In the genomic region with DNA sequence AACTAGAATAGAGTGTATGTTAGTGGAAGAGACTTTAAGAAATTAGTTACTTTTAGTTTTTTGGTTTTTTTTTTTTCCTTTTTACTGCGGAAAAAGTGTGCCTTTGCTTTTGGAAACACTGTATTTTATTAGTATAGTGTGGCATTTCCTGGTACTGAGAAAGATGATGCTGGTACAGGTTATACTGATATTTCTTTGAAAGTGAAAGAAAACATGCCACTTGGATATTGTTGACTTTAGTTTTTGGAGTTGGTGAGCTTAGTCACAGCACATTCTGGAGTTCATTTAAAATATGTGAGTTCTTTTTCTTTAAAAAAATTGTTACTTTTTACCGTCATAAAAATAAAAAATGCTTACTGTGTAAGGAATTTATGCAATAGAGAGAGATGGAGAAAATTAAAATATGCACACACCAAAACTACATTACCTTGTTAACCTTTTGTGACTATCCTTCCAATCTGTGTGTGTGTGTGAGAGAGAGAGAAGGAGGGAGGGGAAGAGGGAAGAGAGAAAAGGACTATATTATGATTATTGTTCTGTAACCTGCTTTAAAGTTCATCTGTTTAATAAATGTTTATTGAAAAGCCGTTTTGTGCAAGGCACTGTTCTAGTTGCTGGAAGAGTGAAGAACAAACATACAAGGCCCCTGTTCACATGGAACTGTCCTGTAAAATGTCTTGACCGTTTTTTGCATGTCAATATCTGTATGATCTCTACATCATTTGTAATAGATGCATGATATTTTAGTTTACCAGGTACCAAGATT, we compare ENCODE assay signal across 9 cellular contexts. TPM values are rescaled to one million over a fixed set of nuclear protein-coding genes. Genes with fewer than 3 reads are reported as not detected.
DNase-seq lines count a peak whose midpoint lies in the region; ATAC-seq and TF ChIP-seq lines count a peak whose summit lies in the region.
"Had no signal": no experiment of that assay in that cellular context is flagged by ENCODE, and none has a peak within 500 bp of the region (broad histone marks: within the 10 kb centered on the region; RNA-seq: fewer than 3 reads in every experiment).

No MANE protein-coding gene starts in this region.

- H3K4me3 ChIP-seq in BLaER1 (peak overlapping the region; percentile 94), LNCaP clone FGC (ENCODE audit: low read depth, low read length) (peak overlapping the region; percentile 73), neuron (ENCODE audit: low read length) (peak overlapping the region; percentile 97), mesendoderm (ENCODE audit: low read length) (no peak overlapping the region)
- H3K4me3 ChIP-seq in effector memory CD4-positive, alpha-beta T cell (ENCODE audit: insufficient read depth, low read depth, low read length, poor library complexity, severe bottlenecking), result peak overlapping the region; percentile 88

- no peak overlapping the region for H2AK5ac ChIP-seq in mesendoderm (ENCODE audit: low read length)

- no peak overlapping the region for H2BK15ac ChIP-seq in mesendoderm (replicated peaks; ENCODE audit: low read depth)

- H3K36me3 ChIP-seq in BLaER1, result peaks cover 10% of the 10 kb centered on the region; the same call in 1 of the 2 replicates
- H3K36me3 ChIP-seq in effector memory CD4-positive, alpha-beta T cell (ENCODE audit: control insufficient read depth, insufficient read depth, low read length), result no peaks in the 10 kb centered on the region
- H3K36me3 ChIP-seq in neuron (ENCODE audit: insufficient read depth, low read length), result no peaks in the 10 kb centered on the region
- H3K36me3 ChIP-seq in mesendoderm (ENCODE audit: control insufficient read depth, insufficient read depth, low read length), result no peaks in the 10 kb centered on the region

- no peak overlapping the region for H4K5ac ChIP-seq in mesendoderm (ENCODE audit: low read length)

- peaks cover 51% of the 10 kb centered on the region for H3K79me2 ChIP-seq in mesendoderm (ENCODE audit: control insufficient read depth, insufficient read depth, low read length)

- no peak overlapping the region for H2BK120ac ChIP-seq in mesendoderm (ENCODE audit: low read depth, low read length)

- no CpG with 5 or more reads among the region's 4 CpGs for WGBS in mesendoderm (ENCODE audit: extremely low coverage, insufficient coverage, low lambda C conversion rate)

- H3K79me1 ChIP-seq in mesendoderm (ENCODE audit: low read length), result peaks cover 11% of the 10 kb centered on the region

- H3K27ac ChIP-seq in BLaER1 (peak overlapping the region; percentile 74), mesendoderm (ENCODE audit: low read depth, low read length) (no peak overlapping the region)
- peak overlapping the region; percentile 73 for H3K27ac ChIP-seq in effector memory CD4-positive, alpha-beta T cell (ENCODE audit: insufficient read depth, low read length, poor library complexity, severe bottlenecking)

- no peak for TF ChIP-seq CTCF in LNCaP clone FGC (IDR thresholded peaks at IDR 0.05; ENCODE audit: control insufficient read depth, extremely low read depth, insufficient read depth)

- no peak overlapping the region for H3K56ac ChIP-seq in mesendoderm (ENCODE audit: low read length)

- H3K23ac ChIP-seq in mesendoderm (ENCODE audit: low read length), result no peak overlapping the region

- H3K9ac ChIP-seq in BLaER1 (peak overlapping the region; percentile 89), mesendoderm (ENCODE audit: low read length) (no peak overlapping the region)

- no peak overlapping the region for H2AFZ ChIP-seq in neuron (ENCODE audit: low read depth, low read length)

- no peak for DNase-seq in LNCaP clone FGC (ENCODE audit: low read depth)
- DNase-seq in effector memory CD4-positive, alpha-beta T cell, result no peak
- DNase-seq in foreskin melanocyte, result no peak
- no peak for DNase-seq in mesendoderm
- DNase-seq in AG08396 (ENCODE audit: low spot score), result no peak
- DNase-seq: NCI-H446 had no signal

- H4K20me1 ChIP-seq in BLaER1, result peaks cover 65% of the 10 kb centered on the region

- no peaks in the 10 kb centered on the region for H3K27me3 ChIP-seq in BLaER1
- no peaks in the 10 kb centered on the region for H3K27me3 ChIP-seq in effector memory CD4-positive, alpha-beta T cell (replicated peaks; ENCODE audit: control insufficient read depth, insufficient read depth, low read length, poor library complexity, severe bottlenecking)
- H3K27me3 ChIP-seq in neuron (ENCODE audit: insufficient read depth, low read length), result no peaks in the 10 kb centered on the region
- H3K27me3 ChIP-seq in mesendoderm (ENCODE audit: insufficient read depth, low read length, poor library complexity), result no peaks in the 10 kb centered on the region

- no peak overlapping the region for H3K18ac ChIP-seq in mesendoderm (ENCODE audit: low read length)

- peak overlapping the region; percentile 89 for H3K4me2 ChIP-seq in BLaER1
- H3K4me2 ChIP-seq in mesendoderm (ENCODE audit: low read length), result no peak overlapping the region

- H2BK5ac ChIP-seq in mesendoderm (ENCODE audit: low read length), result no peak overlapping the region

- no peak for ATAC-seq in GM18873 (IDR thresholded peaks at IDR 0.05; ENCODE audit: low FRiP score, unreplicated experiment)

- H3K4me1 ChIP-seq in BLaER1, result peaks cover 31% of the 10 kb centered on the region
- H3K4me1 ChIP-seq in effector memory CD4-positive, alpha-beta T cell (ENCODE audit: control insufficient read depth, insufficient read depth, low read length, poor library complexity, severe bottlenecking), result peaks cover 7% of the 10 kb centered on the region
- H3K4me1 ChIP-seq in neuron (ENCODE audit: insufficient read depth, low read length), result peaks cover 19% of the 10 kb centered on the region
- H3K4me1 ChIP-seq in mesendoderm (ENCODE audit: control insufficient read depth, low read depth, low read length), result peaks cover 2% of the 10 kb centered on the region

- no peak overlapping the region for H4K8ac ChIP-seq in mesendoderm (ENCODE audit: low read depth, low read length)

- H3K9me3 ChIP-seq in BLaER1, result no peaks in the 10 kb centered on the region
- no peaks in the 10 kb centered on the region for H3K9me3 ChIP-seq in effector memory CD4-positive, alpha-beta T cell (ENCODE audit: control insufficient read depth, low read length)
- H3K9me3 ChIP-seq in neuron (ENCODE audit: low read length), result no peaks in the 10 kb centered on the region

- H3K4ac ChIP-seq in mesendoderm (ENCODE audit: low read depth, low read length), result no peak overlapping the region

RNA-seq across cellular contexts. Expression of a gene that starts 1.9 kb away (rescaled TPM):
- polyA plus RNA-seq in mesendoderm (2013, experiment 1 of 2), result 26.9 TPM
- polyA plus RNA-seq in mesendoderm (2013, experiment 2 of 2), result 26.0 TPM
